8 cellular contexts compared by ENCODE assay signal in the genomic region with DNA sequence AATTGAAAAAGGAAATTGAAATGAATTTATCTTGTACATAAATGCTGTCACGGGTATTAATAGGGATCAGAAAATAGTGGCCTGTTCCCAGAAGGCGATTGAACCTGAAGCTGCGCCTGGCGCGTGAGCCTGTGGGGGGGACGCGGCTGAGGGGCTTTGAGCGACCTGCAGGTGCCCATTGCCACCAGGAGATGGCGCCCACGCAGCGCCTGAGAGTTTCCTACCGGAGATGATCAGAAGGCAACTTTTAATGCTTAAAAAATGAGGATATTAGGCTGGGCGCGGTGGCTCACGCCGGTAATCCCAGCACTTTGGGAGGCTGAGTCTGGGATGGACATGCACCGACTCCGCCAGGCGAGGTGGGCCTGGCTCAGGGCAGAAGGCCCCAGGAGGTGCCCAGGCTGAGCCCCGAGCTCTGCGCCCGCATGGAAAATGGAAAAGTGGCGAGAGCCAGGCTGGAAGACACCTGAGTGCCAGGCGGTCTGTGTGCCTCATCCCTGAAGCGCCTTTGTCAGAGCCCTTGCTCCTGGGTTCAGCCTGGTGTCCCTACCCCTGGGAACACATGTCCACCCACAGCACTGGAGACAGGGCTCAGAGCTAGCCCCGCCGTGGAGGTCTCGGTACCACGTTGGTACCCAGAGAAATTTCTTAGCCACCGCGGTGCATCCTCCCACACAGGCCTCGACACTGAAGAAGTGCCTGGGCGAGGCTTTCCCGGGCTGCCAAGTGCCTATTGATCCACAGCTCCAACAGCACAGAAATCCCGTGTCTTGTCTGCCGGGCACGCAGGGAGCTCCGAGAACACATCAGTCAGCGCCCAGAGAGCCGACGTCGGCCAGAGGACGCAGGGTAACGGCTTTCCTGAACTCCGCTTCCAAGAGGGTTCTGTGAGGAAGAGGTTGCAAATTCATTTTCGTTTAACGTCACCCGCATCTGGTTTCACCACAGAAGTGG.
DNase-seq lines count a peak whose midpoint lies in the region; ATAC-seq and TF ChIP-seq lines count a peak whose summit lies in the region.

No MANE protein-coding gene starts in this region.

- no peak overlapping the region for H3K27ac Mint-ChIP-seq in CD4-positive, alpha-beta T cell
- H3K27ac Mint-ChIP-seq in activated naive CD4-positive, alpha-beta T cell treated with anti-CD3 and anti-CD28 coated beads for 36 hours, result no peak overlapping the region
- H3K27ac Mint-ChIP-seq in glutamatergic neuron (ENCODE audit: unreplicated experiment) (no peak overlapping the region), progenitor cell of endocrine pancreas (no peak overlapping the region)

- no peak overlapping the region for H3K4me3 Mint-ChIP-seq in CD4-positive, alpha-beta T cell
- no peak overlapping the region for H3K4me3 Mint-ChIP-seq in activated naive CD4-positive, alpha-beta T cell treated with anti-CD3 and anti-CD28 coated beads for 36 hours
- H3K4me3 Mint-ChIP-seq in glutamatergic neuron (ENCODE audit: unreplicated experiment) (no peak overlapping the region), progenitor cell of endocrine pancreas (ENCODE audit: low read depth) (no peak overlapping the region)

- H3K27ac ChIP-seq in CD4-positive, alpha-beta T cell (ENCODE audit: low read depth, low read length), result no peak overlapping the region
- no peak overlapping the region for H3K27ac ChIP-seq in RWPE1

- H3K9me3 Mint-ChIP-seq in CD4-positive, alpha-beta T cell, result no peaks in the 10 kb centered on the region
- H3K9me3 Mint-ChIP-seq in activated naive CD4-positive, alpha-beta T cell treated with anti-CD3 and anti-CD28 coated beads for 36 hours, result no peaks in the 10 kb centered on the region
- H3K9me3 Mint-ChIP-seq in glutamatergic neuron (ENCODE audit: unreplicated experiment) (peaks cover 4% of the 10 kb centered on the region), progenitor cell of endocrine pancreas (ENCODE audit: low read depth) (no peaks in the 10 kb centered on the region)

- peak; percentile 83 for TF ChIP-seq CTCF in CD4-positive, alpha-beta T cell (IDR thresholded peaks at IDR 0.05)
- TF ChIP-seq CTCF in RWPE1 (conservative IDR thresholded peaks at IDR 0.05; ENCODE audit: low read depth), result peak; percentile 90
- peak; percentile 94 for TF ChIP-seq CTCF in glutamatergic neuron (IDR thresholded peaks at IDR 0.05; ENCODE audit: partially characterized antibody, unreplicated experiment)
- TF ChIP-seq CTCF in progenitor cell of endocrine pancreas (IDR thresholded peaks at IDR 0.05; ENCODE audit: unreplicated experiment), result peak; percentile 98

- H3K27me3 Mint-ChIP-seq in CD4-positive, alpha-beta T cell, result no peaks in the 10 kb centered on the region
- no peaks in the 10 kb centered on the region for H3K27me3 Mint-ChIP-seq in activated naive CD4-positive, alpha-beta T cell treated with anti-CD3 and anti-CD28 coated beads for 36 hours (ENCODE audit: low read depth)
- H3K27me3 Mint-ChIP-seq in glutamatergic neuron (ENCODE audit: unreplicated experiment), result peaks cover 10% of the 10 kb centered on the region
- peaks cover 9% of the 10 kb centered on the region for H3K27me3 Mint-ChIP-seq in progenitor cell of endocrine pancreas

- DNase-seq in CD4-positive, alpha-beta T cell, result peak; percentile 17 to 62 (median 36)
- DNase-seq in HEK293T (ENCODE audit: extremely low spot score) (peak; percentile 91), RWPE1 (ENCODE audit: low spot score) (peak; percentile 84), glutamatergic neuron (peak; percentile 85), progenitor cell of endocrine pancreas (ENCODE audit: low spot score, unreplicated experiment) (peak; percentile 69)
- DNase-seq in activated naive CD4-positive, alpha-beta T cell treated with anti-CD3 and anti-CD28 coated beads for 36 hours, result peak; percentile 63

- H3K27me3 ChIP-seq in CD4-positive, alpha-beta T cell (ENCODE audit: control insufficient read depth, insufficient read depth, low read length), result no peaks in the 10 kb centered on the region

- intact Hi-C loops in CD4-positive, alpha-beta T cell (cut with DNase I, micrococcal nuclease), result no loop called here
- intact Hi-C loops in activated naive CD4-positive, alpha-beta T cell treated with anti-CD3 and anti-CD28 coated beads for 36 hours (cut with micrococcal nuclease), result loop anchor here (1.0 kb wide), 1 partner anchor 133 kb away; no protein-coding TSS in a partner anchor

- H3K36me3 Mint-ChIP-seq in CD4-positive, alpha-beta T cell (ENCODE audit: low read depth), result peaks cover 21% of the 10 kb centered on the region
- peaks cover 1% of the 10 kb centered on the region for H3K36me3 Mint-ChIP-seq in activated naive CD4-positive, alpha-beta T cell treated with anti-CD3 and anti-CD28 coated beads for 36 hours (ENCODE audit: low read depth)
- H3K36me3 Mint-ChIP-seq in glutamatergic neuron (ENCODE audit: unreplicated experiment) (peaks cover 9% of the 10 kb centered on the region), progenitor cell of endocrine pancreas (ENCODE audit: insufficient read depth) (peaks cover 12% of the 10 kb centered on the region)

- ATAC-seq in CD4-positive, alpha-beta T cell (ENCODE audit: poor library complexity), result peak; percentile 76
- ATAC-seq in HG02938 (IDR thresholded peaks at IDR 0.05; ENCODE audit: unreplicated experiment) (no peak), GM18867 (IDR thresholded peaks at IDR 0.05; ENCODE audit: unreplicated experiment) (no peak)

- H3K4me1 Mint-ChIP-seq in CD4-positive, alpha-beta T cell (ENCODE audit: low read depth), result peaks cover 4% of the 10 kb centered on the region
- H3K4me1 Mint-ChIP-seq in activated naive CD4-positive, alpha-beta T cell treated with anti-CD3 and anti-CD28 coated beads for 36 hours (ENCODE audit: low read depth), result peaks cover 1% of the 10 kb centered on the region
- H3K4me1 Mint-ChIP-seq in glutamatergic neuron (ENCODE audit: low read depth, unreplicated experiment) (no peaks in the 10 kb centered on the region), progenitor cell of endocrine pancreas (ENCODE audit: low read depth) (peaks cover 21% of the 10 kb centered on the region)

- CTCF ChIA-PET in CD4-positive, alpha-beta T cell (lab: Charles Lee), result interaction anchor here (0.9 kb wide), 1 partner anchor 9 kb away, joined by 3 read pairs; no protein-coding TSS in a partner anchor
- CTCF ChIA-PET in HEK293T (lab: Yijun Ruan, JAX) (interaction anchor here (0.6 to 1.7 kb wide), 4 partner anchors 9 to 142 kb away, joined by 3 to 6 read pairs (median 4); no protein-coding TSS in a partner anchor), RWPE1 (lab: Yijun Ruan, JAX) (interaction anchor here (0.6 to 2.1 kb wide), 32 partner anchors 9 to 736 kb away, joined by 3 to 9 read pairs (median 4); no protein-coding TSS in a partner anchor)
- CTCF ChIA-PET in activated naive CD4-positive, alpha-beta T cell treated with anti-CD3 and anti-CD28 coated beads for 36 hours (lab: Charles Lee), result interaction anchor here (0.6 to 2.3 kb wide), 13 partner anchors 12 to 498 kb away, joined by 3 to 12 read pairs (median 4); no protein-coding TSS in a partner anchor

- POLR2A ChIA-PET in CD4-positive, alpha-beta T cell (lab: Charles Lee), result no interaction called here
- POLR2A ChIA-PET in HEK293T (lab: Yijun Ruan, JAX), result interaction anchor here (0.7 kb wide), 1 partner anchor 9 kb away, joined by 3 read pairs; no protein-coding TSS in a partner anchor
- POLR2A ChIA-PET in RWPE1 (lab: Yijun Ruan, JAX; ENCODE audit: low non-redundant PET), result no interaction called here

- H3K9me3 ChIP-seq in CD4-positive, alpha-beta T cell (ENCODE audit: control insufficient read depth, low read length), result no peaks in the 10 kb centered on the region

TF ChIP-seq in HEK293T, 16 proteins besides CTCF, POLR2A, EP300 and RAD21:
- TF ChIP-seq FOXM1 (IDR thresholded peaks at IDR 0.05; ENCODE audit: borderline replicate concordance) (no peak), FOXK2 (IDR thresholded peaks at IDR 0.05) (no peak), CTBP1 (IDR thresholded peaks at IDR 0.05; ENCODE audit: borderline replicate concordance) (no peak), FOXA1 (IDR thresholded peaks at IDR 0.05) (no peak), NFRKB (IDR thresholded peaks at IDR 0.05) (no peak)

Comparison
In these comparisons a context has a peak if more than half of its experiments do, and no peak if none do; other contexts are left out.
1. DNase-seq: peak in every context shown above with its lines; median percentile 91 in HEK293T; 85 in glutamatergic neuron; 84 in RWPE1; 69 in progenitor cell of endocrine pancreas; 63 in activated naive CD4-positive, alpha-beta T cell treated with anti-CD3 and anti-CD28 coated beads for 36 hours; 36 in CD4-positive, alpha-beta T cell.